15 cellular contexts compared by ENCODE assay signal in genomic region chr1:232378266-232379041, GRCh38.
A peak's percentile ranks its signal among the peaks of the same experiment; 100 is the strongest.
DNase-seq lines count a peak whose midpoint lies in the region; ATAC-seq and TF ChIP-seq lines count a peak whose summit lies in the region.
"Had no signal": no experiment of that assay in that cellular context is flagged by ENCODE, and none has a peak within 500 bp of the region (broad histone marks: within the 10 kb centered on the region; RNA-seq: fewer than 3 reads in every experiment).

No MANE protein-coding gene starts in this region.

- H3K36me3 ChIP-seq in heart left ventricle (no peaks in the 10 kb centered on the region), rectal smooth muscle tissue (ENCODE audit: control insufficient read depth, insufficient read depth, low read length) (no peaks in the 10 kb centered on the region), HAP-1 (replicated peaks) (no peaks in the 10 kb centered on the region)

- intact Hi-C loops in heart left ventricle (cut with DNase I) = no loop called here
- intact Hi-C loops in activated T-helper 2 cell treated with anti-CD3 and anti-CD28 coated beads, Interferon-gamma antibody, Interleukin-2, Interleukin-4, amounts not matched to agents 10 μg/mL and 5 μg/mL and 100 μg/mL, durations not matched to agents 14 hours and 24 hours and 36 hours (cut with micrococcal nuclease) = no loop called here

- H3K4me1 ChIP-seq in heart left ventricle (peaks cover 3 to 34% (median 24%) of the 10 kb centered on the region in 12 donors), rectal smooth muscle tissue (ENCODE audit: control insufficient read depth, insufficient read depth, low read length) (peaks cover 4% of the 10 kb centered on the region), HAP-1 (peaks cover 25% of the 10 kb centered on the region)

- no peaks in the 10 kb centered on the region for H3K27me3 ChIP-seq in heart left ventricle
- no peaks in the 10 kb centered on the region for H3K27me3 ChIP-seq in rectal smooth muscle tissue (ENCODE audit: control insufficient read depth, insufficient read depth, low read length)
- H3K27me3 ChIP-seq in HAP-1 (ENCODE audit: low read depth) = no peaks in the 10 kb centered on the region

- H3K9ac ChIP-seq in rectal smooth muscle tissue (ENCODE audit: low read length) = no peak overlapping the region

- no peaks in the 10 kb centered on the region for H3K4me1 Mint-ChIP-seq in activated T-helper 2 cell treated with anti-CD3 and anti-CD28 coated beads, Interferon-gamma antibody, Interleukin-2, Interleukin-4, amounts not matched to agents 10 μg/mL and 5 μg/mL and 100 μg/mL, durations not matched to agents 14 hours and 24 hours and 36 hours (ENCODE audit: low read depth)

- CTCF ChIA-PET in RWPE1 (lab: Yijun Ruan, JAX) = no interaction called here

- peak in 3 of 4 donors; percentile 22 to 60 (median 37) for ATAC-seq in heart left ventricle
- ATAC-seq: HepG2; naive thymus-derived CD4-positive, alpha-beta T cell had no signal

- POLR2A ChIA-PET in RWPE1 (lab: Yijun Ruan, JAX; ENCODE audit: low non-redundant PET) = no interaction called here

- no peaks in the 10 kb centered on the region for H3K9me3 Mint-ChIP-seq in activated T-helper 2 cell treated with anti-CD3 and anti-CD28 coated beads, Interferon-gamma antibody, Interleukin-2, Interleukin-4, amounts not matched to agents 10 μg/mL and 5 μg/mL and 100 μg/mL, durations not matched to agents 14 hours and 24 hours and 36 hours
- H3K9me3 Mint-ChIP-seq: activated CD4-positive, alpha-beta memory T cell treated with anti-CD3 and anti-CD28 coated beads for 36 hours; naive thymus-derived CD4-positive, alpha-beta T cell; stimulated activated naive CD8-positive, alpha-beta T cell treated with anti-CD3 and anti-CD28 coated beads, Interleukin-15, Interleukin-2, amounts not matched to agents 100 ng/mL and 50 ng/mL, for 24 hours had no signal

- TF ChIP-seq POLR2A in heart left ventricle (IDR thresholded peaks at IDR 0.05) = no peak

- H3K36me3 Mint-ChIP-seq in activated T-helper 2 cell treated with anti-CD3 and anti-CD28 coated beads, Interferon-gamma antibody, Interleukin-2, Interleukin-4, amounts not matched to agents 10 μg/mL and 5 μg/mL and 100 μg/mL, durations not matched to agents 14 hours and 24 hours and 36 hours (ENCODE audit: low read depth) = no peaks in the 10 kb centered on the region
- H3K36me3 Mint-ChIP-seq: activated CD4-positive, alpha-beta memory T cell treated with anti-CD3 and anti-CD28 coated beads for 36 hours; naive thymus-derived CD4-positive, alpha-beta T cell had no signal

- H3K4me3 ChIP-seq in heart left ventricle (no peak overlapping the region), rectal smooth muscle tissue (ENCODE audit: low read length) (no peak overlapping the region), HAP-1 (no peak overlapping the region)

- peak; percentile 9 for DNase-seq in NCI-H1694 (lab: John Stamatoyannopoulos, UW)
- no peak for DNase-seq in RWPE1 (ENCODE audit: low spot score)
- peak in 1 of 5 donors; percentile 45 for DNase-seq in heart left ventricle
- no peak for DNase-seq in HAP-1 (ENCODE audit: low spot score in 2 of 2)
- no peak for DNase-seq in superior temporal gyrus (ENCODE audit: extremely low spot score)
- DNase-seq in occipital lobe (lab: John Stamatoyannopoulos, UW) = no peak
- DNase-seq in activated T-helper 2 cell treated with anti-CD3 and anti-CD28 coated beads, Interferon-gamma antibody, Interleukin-2, Interleukin-4, amounts not matched to agents 10 μg/mL and 5 μg/mL and 100 μg/mL, durations not matched to agents 14 hours and 24 hours and 36 hours (ENCODE audit: low spot score) = no peak
- DNase-seq: activated CD4-positive, alpha-beta memory T cell treated with anti-CD3 and anti-CD28 coated beads for 36 hours; effector CD8-positive, alpha-beta T cell; naive thymus-derived CD4-positive, alpha-beta T cell; NCI-H748 treated with DMSO at 0.1 percent for 48 hours; T1000 had no signal

- in situ Hi-C loops in HAP-1 (cut with MboI; ENCODE audit: low sequenced_read_pairs) = no loop called here

- peaks cover 5% of the 10 kb centered on the region for H3K27me3 Mint-ChIP-seq in activated T-helper 2 cell treated with anti-CD3 and anti-CD28 coated beads, Interferon-gamma antibody, Interleukin-2, Interleukin-4, amounts not matched to agents 10 μg/mL and 5 μg/mL and 100 μg/mL, durations not matched to agents 14 hours and 24 hours and 36 hours (ENCODE audit: low read depth)
- H3K27me3 Mint-ChIP-seq: activated CD4-positive, alpha-beta memory T cell treated with anti-CD3 and anti-CD28 coated beads for 36 hours; stimulated activated naive CD8-positive, alpha-beta T cell treated with anti-CD3 and anti-CD28 coated beads, Interleukin-15, Interleukin-2, amounts not matched to agents 100 ng/mL and 50 ng/mL, for 24 hours had no signal

- H3K4me3 Mint-ChIP-seq in activated T-helper 2 cell treated with anti-CD3 and anti-CD28 coated beads, Interferon-gamma antibody, Interleukin-2, Interleukin-4, amounts not matched to agents 10 μg/mL and 5 μg/mL and 100 μg/mL, durations not matched to agents 14 hours and 24 hours and 36 hours (ENCODE audit: low read depth) = no peak overlapping the region
- H3K4me3 Mint-ChIP-seq: activated CD4-positive, alpha-beta memory T cell treated with anti-CD3 and anti-CD28 coated beads for 36 hours; naive thymus-derived CD4-positive, alpha-beta T cell; stimulated activated naive CD8-positive, alpha-beta T cell treated with anti-CD3 and anti-CD28 coated beads, Interleukin-15, Interleukin-2, amounts not matched to agents 100 ng/mL and 50 ng/mL, for 24 hours had no signal

- WGBS in heart left ventricle, 4 donors = 69 to 78% (median 71%) methylated on average over 12 to 13 of the region's 13 CpGs

- H3K27ac Mint-ChIP-seq in activated T-helper 2 cell treated with anti-CD3 and anti-CD28 coated beads, Interferon-gamma antibody, Interleukin-2, Interleukin-4, amounts not matched to agents 10 μg/mL and 5 μg/mL and 100 μg/mL, durations not matched to agents 14 hours and 24 hours and 36 hours = no peak overlapping the region
- H3K27ac Mint-ChIP-seq: activated CD4-positive, alpha-beta memory T cell treated with anti-CD3 and anti-CD28 coated beads for 36 hours; naive thymus-derived CD4-positive, alpha-beta T cell; stimulated activated naive CD8-positive, alpha-beta T cell treated with anti-CD3 and anti-CD28 coated beads, Interleukin-15, Interleukin-2, amounts not matched to agents 100 ng/mL and 50 ng/mL, for 24 hours had no signal

- peak overlapping the region; percentile 8 for H3K27ac ChIP-seq in RWPE1
- peak overlapping the region in 9 of 12 donors; percentile 26 to 65 (median 48) for H3K27ac ChIP-seq in heart left ventricle
- H3K27ac ChIP-seq in rectal smooth muscle tissue (ENCODE audit: low read depth, low read length) = peak overlapping the region; percentile 10

- no peaks in the 10 kb centered on the region for H3K9me3 ChIP-seq in heart left ventricle
- H3K9me3 ChIP-seq in HAP-1 = no peaks in the 10 kb centered on the region

- TF ChIP-seq CTCF in RWPE1 (conservative IDR thresholded peaks at IDR 0.05; ENCODE audit: low read depth) (no peak), heart left ventricle (IDR thresholded peaks at IDR 0.05) (no peak)
